In the genomic region with DNA sequence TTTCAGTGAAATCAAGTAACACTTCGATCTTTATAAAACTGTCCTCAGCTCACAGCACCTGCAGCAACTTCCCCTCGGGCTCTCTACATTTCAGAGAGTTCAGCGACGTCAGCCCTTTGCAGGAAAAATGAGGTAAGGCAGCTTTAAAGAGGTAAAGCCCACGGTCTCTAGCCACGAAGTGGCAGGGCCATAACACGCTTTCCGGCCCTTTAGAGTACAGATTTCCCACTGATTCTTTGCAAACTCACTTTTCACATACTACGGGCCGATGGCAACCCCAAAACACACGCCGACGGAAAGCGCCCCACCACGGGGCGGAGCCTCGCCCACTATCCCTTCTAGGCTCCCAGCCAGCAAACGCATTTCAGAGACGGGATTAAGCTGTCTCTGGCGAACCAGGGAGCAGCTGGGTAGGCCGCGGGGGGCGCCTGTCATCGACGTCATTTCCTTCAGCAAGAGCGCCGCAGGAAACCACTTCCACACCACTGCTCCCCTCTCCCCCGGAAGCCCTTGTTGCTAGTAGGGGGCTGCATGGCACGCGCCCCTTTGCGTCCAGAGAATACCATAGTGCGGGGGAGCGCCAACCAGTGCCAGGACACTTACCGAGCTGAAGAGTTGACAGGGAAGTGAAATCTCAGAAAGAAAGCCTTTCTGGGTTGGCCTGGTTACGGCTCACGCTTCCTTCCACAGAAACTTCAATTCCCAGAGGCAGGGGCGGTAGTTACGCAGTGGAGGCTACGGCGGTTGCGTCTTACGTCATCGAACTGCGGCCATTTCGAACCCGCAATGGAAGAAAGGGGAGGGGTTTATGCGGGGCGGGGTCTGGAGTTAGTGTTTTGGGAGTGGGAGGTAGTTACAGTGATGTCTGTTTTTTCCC, we compare ENCODE assay signal across 8 cellular contexts. TPM values are rescaled to one million over a fixed set of nuclear protein-coding genes. Genes with fewer than 3 reads are reported as not detected.
DNase-seq lines count a peak whose midpoint lies in the region; ATAC-seq and TF ChIP-seq lines count a peak whose summit lies in the region.

A gene with protein sequence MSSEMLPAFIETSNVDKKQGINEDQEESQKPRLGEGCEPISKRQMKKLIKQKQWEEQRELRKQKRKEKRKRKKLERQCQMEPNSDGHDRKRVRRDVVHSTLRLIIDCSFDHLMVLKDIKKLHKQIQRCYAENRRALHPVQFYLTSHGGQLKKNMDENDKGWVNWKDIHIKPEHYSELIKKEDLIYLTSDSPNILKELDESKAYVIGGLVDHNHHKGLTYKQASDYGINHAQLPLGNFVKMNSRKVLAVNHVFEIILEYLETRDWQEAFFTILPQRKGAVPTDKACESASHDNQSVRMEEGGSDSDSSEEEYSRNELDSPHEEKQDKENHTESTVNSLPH (minus strand): TSS at position 730 of the 877 bp plus-strand sequence. CDS start 4,701 bp downstream, outside the sequence.

- peak within 1 kb of the TSS; percentile 64 for H3K4me3 ChIP-seq in smooth muscle cell

- peaks cover 4% of the 10 kb centered on the region for H3K27me3 ChIP-seq in smooth muscle cell (ENCODE audit: low read depth)

- DNase-seq in ACHN (peak; percentile 95), NCI-H2227 (lab: John Stamatoyannopoulos, UW; ENCODE audit: unreplicated experiment) (peak; percentile 93), WTC11 (ENCODE audit: low spot score) (peak; percentile 95), caudate nucleus (lab: John Stamatoyannopoulos, UW) (peak; percentile 89 to 100 (median 97)), iPS-NIHi7 (ENCODE audit: extremely low spot score) (peak; percentile 90), smooth muscle cell (lab: John Stamatoyannopoulos, UW; ENCODE audit: unreplicated experiment) (peak; percentile 97)

- TF ChIP-seq CTCF in WTC11 (IDR thresholded peaks at IDR 0.05) (no peak), smooth muscle cell (IDR thresholded peaks at IDR 0.05; ENCODE audit: borderline replicate concordance, insufficient read depth, poor library complexity, severe bottlenecking) (no peak)

- in situ Hi-C loops in ACHN (cut with HindIII; ENCODE audit: low pct_ligation_motif_present, low pct_unique_long_range_greater_than_20kb, low sequenced_read_pairs), result no loop called here

- no peaks in the 10 kb centered on the region for H3K9me3 ChIP-seq in smooth muscle cell (replicated peaks; ENCODE audit: low read depth)

- no peaks in the 10 kb centered on the region for H3K79me2 ChIP-seq in smooth muscle cell (ENCODE audit: low read depth)

- peak; percentile 91 for ATAC-seq in GM18873 (IDR thresholded peaks at IDR 0.05; ENCODE audit: low FRiP score, unreplicated experiment)
- peak; percentile 93 for ATAC-seq in HG03139 (IDR thresholded peaks at IDR 0.05; ENCODE audit: unreplicated experiment)
- peak; percentile 94 for ATAC-seq in WTC11

- H3K27me3 Mint-ChIP-seq in WTC11 (ENCODE audit: low read depth), result no peaks in the 10 kb centered on the region; the same call in 1 of the 2 replicates

- H4K20me1 ChIP-seq in smooth muscle cell (ENCODE audit: low read depth), result no peaks in the 10 kb centered on the region

- peak within 1 kb of the TSS; percentile 91 for H3K9ac ChIP-seq in smooth muscle cell (ENCODE audit: low read depth)

- peak within 1 kb of the TSS; percentile 100 for H3K27ac ChIP-seq in caudate nucleus (ENCODE audit: low read depth, low read length)
- H3K27ac ChIP-seq in smooth muscle cell (ENCODE audit: low read depth), result peak within 1 kb of the TSS; percentile 97

- H3K4me1 ChIP-seq in smooth muscle cell (ENCODE audit: low read depth), result peaks cover 5% of the 10 kb centered on the region

- CTCF ChIA-PET in WTC11 (lab: Charles Lee), result interaction anchor here (0.6 to 1.8 kb wide), 8 partner anchors 12 to 248 kb away, joined by 3 to 25 read pairs (median 4); a partner anchor contains a TSS

- peak within 1 kb of the TSS; percentile 76 for H2AFZ ChIP-seq in smooth muscle cell (ENCODE audit: low read depth)

- H3K36me3 ChIP-seq in smooth muscle cell (ENCODE audit: low read depth), result no peaks in the 10 kb centered on the region

- WGBS in smooth muscle cell (ENCODE audit: low lambda C conversion rate), result under 1% methylated on average over 47 of the region's 48 CpGs

- H3K4me1 Mint-ChIP-seq in WTC11, result 0 out of 2 replicates have a peak, but pooled peaks cover 3% of the 10 kb centered on the region

- no peaks in the 10 kb centered on the region for H3K9me3 Mint-ChIP-seq in WTC11

- POLR2A ChIA-PET in WTC11 (lab: Charles Lee), result interaction anchor here (0.6 to 1.3 kb wide), 5 partner anchors 10 to 248 kb away, joined by 3 to 9 read pairs (median 4); no protein-coding TSS in a partner anchor

- no peaks in the 10 kb centered on the region for H3K36me3 Mint-ChIP-seq in WTC11

- H3K27ac Mint-ChIP-seq in WTC11, result peak within 1 kb of the TSS; percentile 99

- peak within 1 kb of the TSS; percentile 89 for H3K4me2 ChIP-seq in smooth muscle cell

- H3K4me3 Mint-ChIP-seq in WTC11, result peak within 1 kb of the TSS; percentile 97

- no peaks in the 10 kb centered on the region for H3F3A ChIP-seq in smooth muscle cell (ENCODE audit: low read depth)

TF ChIP-seq in WTC11, 78 proteins besides CTCF, POLR2A, EP300 and RAD21 (continues in another document):
- TF ChIP-seq SOX15 (CRISPR knock-in tag; IDR thresholded peaks at IDR 0.05) (no peak), SP1 (CRISPR knock-in tag; conservative IDR thresholded peaks at IDR 0.05) (peak; percentile 76), TEAD4 (CRISPR knock-in tag; IDR thresholded peaks at IDR 0.05) (peak; percentile 25; the same call in 1 of the 2 replicates), CREB1 (CRISPR knock-in tag; IDR thresholded peaks at IDR 0.05) (peak; percentile 75; the same call in 1 of the 2 replicates), GABPB1 (CRISPR knock-in tag; IDR thresholded peaks at IDR 0.05) (peak; percentile 68), NFYB (CRISPR knock-in tag; conservative IDR thresholded peaks at IDR 0.05; ENCODE audit: low read depth) (0 out of 2 replicates have a peak, but pooled peaks have one; percentile 33), CREM (CRISPR knock-in tag; IDR thresholded peaks at IDR 0.05) (peak; percentile 98)
- TF ChIP-seq, protein P1, sequence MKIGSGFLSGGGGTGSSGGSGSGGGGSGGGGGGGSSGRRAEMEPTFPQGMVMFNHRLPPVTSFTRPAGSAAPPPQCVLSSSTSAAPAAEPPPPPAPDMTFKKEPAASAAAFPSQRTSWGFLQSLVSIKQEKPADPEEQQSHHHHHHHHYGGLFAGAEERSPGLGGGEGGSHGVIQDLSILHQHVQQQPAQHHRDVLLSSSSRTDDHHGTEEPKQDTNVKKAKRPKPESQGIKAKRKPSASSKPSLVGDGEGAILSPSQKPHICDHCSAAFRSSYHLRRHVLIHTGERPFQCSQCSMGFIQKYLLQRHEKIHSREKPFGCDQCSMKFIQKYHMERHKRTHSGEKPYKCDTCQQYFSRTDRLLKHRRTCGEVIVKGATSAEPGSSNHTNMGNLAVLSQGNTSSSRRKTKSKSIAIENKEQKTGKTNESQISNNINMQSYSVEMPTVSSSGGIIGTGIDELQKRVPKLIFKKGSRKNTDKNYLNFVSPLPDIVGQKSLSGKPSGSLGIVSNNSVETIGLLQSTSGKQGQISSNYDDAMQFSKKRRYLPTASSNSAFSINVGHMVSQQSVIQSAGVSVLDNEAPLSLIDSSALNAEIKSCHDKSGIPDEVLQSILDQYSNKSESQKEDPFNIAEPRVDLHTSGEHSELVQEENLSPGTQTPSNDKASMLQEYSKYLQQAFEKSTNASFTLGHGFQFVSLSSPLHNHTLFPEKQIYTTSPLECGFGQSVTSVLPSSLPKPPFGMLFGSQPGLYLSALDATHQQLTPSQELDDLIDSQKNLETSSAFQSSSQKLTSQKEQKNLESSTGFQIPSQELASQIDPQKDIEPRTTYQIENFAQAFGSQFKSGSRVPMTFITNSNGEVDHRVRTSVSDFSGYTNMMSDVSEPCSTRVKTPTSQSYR (CRISPR knock-in tag; IDR thresholded peaks at IDR 0.05), result 0 out of 2 replicates have a peak, but pooled peaks have one; percentile 25
- TF ChIP-seq, protein P2, sequence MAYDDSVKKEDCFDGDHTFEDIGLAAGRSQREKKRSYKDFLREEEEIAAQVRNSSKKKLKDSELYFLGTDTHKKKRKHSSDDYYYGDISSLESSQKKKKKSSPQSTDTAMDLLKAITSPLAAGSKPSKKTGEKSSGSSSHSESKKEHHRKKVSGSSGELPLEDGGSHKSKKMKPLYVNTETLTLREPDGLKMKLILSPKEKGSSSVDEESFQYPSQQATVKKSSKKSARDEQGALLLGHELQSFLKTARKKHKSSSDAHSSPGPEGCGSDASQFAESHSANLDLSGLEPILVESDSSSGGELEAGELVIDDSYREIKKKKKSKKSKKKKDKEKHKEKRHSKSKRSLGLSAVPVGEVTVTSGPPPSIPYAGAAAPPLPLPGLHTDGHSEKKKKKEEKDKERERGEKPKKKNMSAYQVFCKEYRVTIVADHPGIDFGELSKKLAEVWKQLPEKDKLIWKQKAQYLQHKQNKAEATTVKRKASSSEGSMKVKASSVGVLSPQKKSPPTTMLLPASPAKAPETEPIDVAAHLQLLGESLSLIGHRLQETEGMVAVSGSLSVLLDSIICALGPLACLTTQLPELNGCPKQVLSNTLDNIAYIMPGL (CRISPR knock-in tag; IDR thresholded peaks at IDR 0.05), result 0 out of 2 replicates have a peak, but pooled peaks have one; percentile 33
- TF ChIP-seq, protein P3, sequence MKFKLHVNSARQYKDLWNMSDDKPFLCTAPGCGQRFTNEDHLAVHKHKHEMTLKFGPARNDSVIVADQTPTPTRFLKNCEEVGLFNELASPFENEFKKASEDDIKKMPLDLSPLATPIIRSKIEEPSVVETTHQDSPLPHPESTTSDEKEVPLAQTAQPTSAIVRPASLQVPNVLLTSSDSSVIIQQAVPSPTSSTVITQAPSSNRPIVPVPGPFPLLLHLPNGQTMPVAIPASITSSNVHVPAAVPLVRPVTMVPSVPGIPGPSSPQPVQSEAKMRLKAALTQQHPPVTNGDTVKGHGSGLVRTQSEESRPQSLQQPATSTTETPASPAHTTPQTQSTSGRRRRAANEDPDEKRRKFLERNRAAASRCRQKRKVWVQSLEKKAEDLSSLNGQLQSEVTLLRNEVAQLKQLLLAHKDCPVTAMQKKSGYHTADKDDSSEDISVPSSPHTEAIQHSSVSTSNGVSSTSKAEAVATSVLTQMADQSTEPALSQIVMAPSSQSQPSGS (CRISPR knock-in tag; IDR thresholded peaks at IDR 0.05; ENCODE audit: borderline replicate concordance, low read depth), result no peak
- TF ChIP-seq, protein P4, sequence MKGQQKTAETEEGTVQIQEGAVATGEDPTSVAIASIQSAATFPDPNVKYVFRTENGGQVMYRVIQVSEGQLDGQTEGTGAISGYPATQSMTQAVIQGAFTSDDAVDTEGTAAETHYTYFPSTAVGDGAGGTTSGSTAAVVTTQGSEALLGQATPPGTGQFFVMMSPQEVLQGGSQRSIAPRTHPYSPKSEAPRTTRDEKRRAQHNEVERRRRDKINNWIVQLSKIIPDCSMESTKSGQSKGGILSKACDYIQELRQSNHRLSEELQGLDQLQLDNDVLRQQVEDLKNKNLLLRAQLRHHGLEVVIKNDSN (CRISPR knock-in tag; IDR thresholded peaks at IDR 0.05), result 0 out of 2 replicates have a peak, but pooled peaks have one; percentile 47

RNA-seq across cellular contexts. Expression of the gene that starts here (rescaled TPM):
- total RNA-seq in WTC11 (2021) (3.3 to 4.5 TPM (median 3.7 TPM) in 3 replicates), smooth muscle cell (4.6 and 7.3 TPM in 2 replicates)
- polyA plus RNA-seq in smooth muscle cell, result 1.7 and 4.0 TPM in 2 replicates

Comparison
In these comparisons a context has a peak if more than half of its experiments do, and no peak if none do; other contexts are left out.
1. Peak in every context shown above with its lines: DNase-seq, ATAC-seq, H3K4me3 ChIP-seq and H3K27ac ChIP-seq.